41 cellular contexts compared by ENCODE assay signal in genomic region chr12:69318225-69318624, GRCh38. TPM values are rescaled to one million over a fixed set of nuclear protein-coding genes. Genes with fewer than 3 reads are reported as not detected.
"Had no signal": no experiment of that assay in that cellular context is flagged by ENCODE, and none has a peak within 500 bp of the region (broad histone marks: within the 10 kb centered on the region; RNA-seq: fewer than 3 reads in every experiment).

No MANE protein-coding gene starts in this region.

- H3K27ac ChIP-seq: adrenal gland, ascending aorta, body of pancreas, brain microvascular endothelial cell, breast epithelium, cardiac muscle cell had no signal

- H3K9me3 ChIP-seq: adrenal gland, ascending aorta, body of pancreas had no signal

- H3K4me1 ChIP-seq: adrenal gland, ascending aorta, body of pancreas, breast epithelium had no signal

- H3K4me1 Mint-ChIP-seq: activated naive CD4-positive, alpha-beta T cell treated with anti-CD3 and anti-CD28 coated beads, Interleukin-2, amount 50 U/mL, for 24 hours; activated naive CD8-positive, alpha-beta T cell treated with anti-CD3 and anti-CD28 coated beads for 36 hours; activated naive CD8-positive, alpha-beta T cell treated with anti-CD3 and anti-CD28 coated beads, Interleukin-2, amount 10 ng/mL, durations not matched to agents 7 days and 5 days; activated naive CD8-positive, alpha-beta T cell treated with anti-CD3 and anti-CD28 coated beads, Interleukin-2, amount 50 U/mL, for 24 hours; activated T-helper 17 cell treated with anti-CD3 and anti-CD28 coated beads, Interleukin-2, amount 50 U/mL, for 72 hours; brain; central memory CD8-positive, alpha-beta T cell had no signal

- H3K36me3 Mint-ChIP-seq: brain had no signal

- H3K27me3 Mint-ChIP-seq: activated naive CD8-positive, alpha-beta T cell treated with anti-CD3 and anti-CD28 coated beads for 36 hours; activated naive CD8-positive, alpha-beta T cell treated with anti-CD3 and anti-CD28 coated beads, Interleukin-2, amount 50 U/mL, for 24 hours had no signal

- H3K9me3 Mint-ChIP-seq: activated naive CD4-positive, alpha-beta T cell treated with anti-CD3 and anti-CD28 coated beads, Interleukin-2, amount 50 U/mL, for 24 hours; activated T-helper 1 cell treated with anti-CD3 and anti-CD28 coated beads, Interleukin-12 subunit alpha, Interleukin-12 subunit beta, Interleukin-2, Interleukin-4 antibody, amounts not matched to agents 30 ng/mL and 10 ng/mL and 1 ng/mL, durations not matched to agents 14 hours and 24 hours and 36 hours; activated T-helper 17 cell treated with anti-CD3 and anti-CD28 coated beads, Interleukin-2, amount 50 U/mL, for 72 hours had no signal

- H3K27me3 ChIP-seq: adrenal gland, ascending aorta, body of pancreas, brain microvascular endothelial cell, breast epithelium, cardiac muscle cell had no signal

- H3K36me3 ChIP-seq: adrenal gland, ascending aorta, brain microvascular endothelial cell, breast epithelium, cardiac muscle cell had no signal

- H3K27ac Mint-ChIP-seq: activated naive CD4-positive, alpha-beta T cell treated with anti-CD3 and anti-CD28 coated beads for 36 hours; activated naive CD4-positive, alpha-beta T cell treated with anti-CD3 and anti-CD28 coated beads, Interleukin-2, amount 10 ng/mL, durations not matched to agents 7 days and 5 days; activated naive CD4-positive, alpha-beta T cell treated with anti-CD3 and anti-CD28 coated beads, Interleukin-2, amount 50 U/mL, for 24 hours; activated naive CD4-positive, alpha-beta T cell treated with anti-CD3 and anti-CD28 coated beads, Interleukin-2, amount 50 U/mL, for 72 hours; activated naive CD8-positive, alpha-beta T cell; activated naive CD8-positive, alpha-beta T cell treated with anti-CD3 and anti-CD28 coated beads for 36 hours; activated naive CD8-positive, alpha-beta T cell treated with anti-CD3 and anti-CD28 coated beads, Interleukin-2, amount 10 ng/mL, durations not matched to agents 7 days and 5 days; activated naive CD8-positive, alpha-beta T cell treated with anti-CD3 and anti-CD28 coated beads, Interleukin-2, amount 50 U/mL, for 24 hours; activated T-cell treated with anti-CD3 and anti-CD28 coated beads, Interleukin-2, amount 50 U/mL, for 24 hours; activated T-cell treated with anti-CD3 and anti-CD28 coated beads, Interleukin-2, amount 50 U/mL, for 72 hours; activated T-helper 1 cell treated with anti-CD3 and anti-CD28 coated beads, Interleukin-12 subunit alpha, Interleukin-12 subunit beta, Interleukin-2, Interleukin-4 antibody, amounts not matched to agents 30 ng/mL and 10 ng/mL and 1 ng/mL, durations not matched to agents 14 hours and 24 hours and 36 hours; activated T-helper 17 cell treated with anti-CD3 and anti-CD28 coated beads, Interleukin-2, amount 50 U/mL, for 72 hours; activated T-helper 2 cell treated with anti-CD3 and anti-CD28 coated beads, Interferon-gamma antibody, Interleukin-2, Interleukin-4, amounts not matched to agents 10 μg/mL and 5 μg/mL and 100 μg/mL, durations not matched to agents 14 hours and 24 hours and 36 hours; brain had no signal

- ATAC-seq: activated naive CD4-positive, alpha-beta T cell treated with anti-CD3 and anti-CD28 coated beads, Interleukin-2, amount 50 U/mL, for 72 hours; activated naive CD8-positive, alpha-beta T cell treated with anti-CD3 and anti-CD28 coated beads, Interleukin-2, amount 50 U/mL, for 24 hours; activated T-cell treated with anti-CD3 and anti-CD28 coated beads, Interleukin-2, amount 50 U/mL, for 4 hours; activated T-cell treated with anti-CD3 and anti-CD28 coated beads, Interleukin-2, amount 50 U/mL, for 72 hours; activated T-helper 17 cell treated with anti-CD3 and anti-CD28 coated beads, Interleukin-2, amount 50 U/mL, for 72 hours; body of pancreas had no signal

- H3K4me3 Mint-ChIP-seq: activated naive CD4-positive, alpha-beta T cell treated with anti-CD3 and anti-CD28 coated beads for 36 hours; activated naive CD4-positive, alpha-beta T cell treated with anti-CD3 and anti-CD28 coated beads, Interleukin-2, amount 10 ng/mL, durations not matched to agents 7 days and 5 days; activated naive CD4-positive, alpha-beta T cell treated with anti-CD3 and anti-CD28 coated beads, Interleukin-2, amount 50 U/mL, for 24 hours; activated naive CD8-positive, alpha-beta T cell; activated naive CD8-positive, alpha-beta T cell treated with anti-CD3 and anti-CD28 coated beads for 36 hours; activated naive CD8-positive, alpha-beta T cell treated with anti-CD3 and anti-CD28 coated beads, Interleukin-2, amount 10 ng/mL, durations not matched to agents 7 days and 5 days; activated naive CD8-positive, alpha-beta T cell treated with anti-CD3 and anti-CD28 coated beads, Interleukin-2, amount 50 U/mL, for 24 hours; activated T-cell treated with anti-CD3 and anti-CD28 coated beads, Interleukin-2, amount 50 U/mL, for 24 hours; activated T-cell treated with anti-CD3 and anti-CD28 coated beads, Interleukin-2, amount 50 U/mL, for 4 hours; activated T-cell treated with anti-CD3 and anti-CD28 coated beads, Interleukin-2, amount 50 U/mL, for 72 hours; activated T-helper 1 cell treated with anti-CD3 and anti-CD28 coated beads, Interleukin-12 subunit alpha, Interleukin-12 subunit beta, Interleukin-2, Interleukin-4 antibody, amounts not matched to agents 30 ng/mL and 10 ng/mL and 1 ng/mL, durations not matched to agents 14 hours and 24 hours and 36 hours; activated T-helper 17 cell treated with anti-CD3 and anti-CD28 coated beads, Interleukin-2, amount 50 U/mL, for 72 hours; brain; central memory CD8-positive, alpha-beta T cell had no signal

- H3K4me3 ChIP-seq: adrenal gland, ascending aorta, body of pancreas, breast epithelium, cardiac muscle cell had no signal

- FAIRE-seq: astrocyte, bronchial epithelial cell had no signal

- DNase-seq: activated effector memory CD4-positive, alpha-beta T cell treated with anti-CD3 and anti-CD28 coated beads, Interleukin-2, amount 50 U/mL, for 16 hours; activated effector memory CD4-positive, alpha-beta T cell treated with Interleukin-2 at 50 U/mL for 16 hours; activated gamma-delta T cell; activated gamma-delta T cell treated with Interleukin-2 at 50 U/mL for 16 hours; activated naive CD4-positive, alpha-beta T cell; activated naive CD4-positive, alpha-beta T cell treated with anti-CD3 and anti-CD28 coated beads for 36 hours; activated naive CD4-positive, alpha-beta T cell treated with anti-CD3 and anti-CD28 coated beads, Interleukin-2, amount 10 ng/mL, durations not matched to agents 7 days and 5 days; activated naive CD4-positive, alpha-beta T cell treated with anti-CD3 and anti-CD28 coated beads, Interleukin-2, amount 50 U/mL, for 16 hours; activated naive CD4-positive, alpha-beta T cell treated with Interleukin-2 at 50 U/mL for 16 hours; activated naive CD8-positive, alpha-beta T cell treated with anti-CD3 and anti-CD28 coated beads for 36 hours; activated naive CD8-positive, alpha-beta T cell treated with anti-CD3 and anti-CD28 coated beads, Interleukin-2, amount 10 ng/mL, durations not matched to agents 7 days and 5 days; activated naive CD8-positive, alpha-beta T cell treated with anti-CD3 and anti-CD28 coated beads, Interleukin-2, amount 50 U/mL, for 24 hours; activated T-cell treated with anti-CD3 and anti-CD28 coated beads, Interleukin-2, amount 50 U/mL, for 1 hour; activated T-cell treated with anti-CD3 and anti-CD28 coated beads, Interleukin-2, amount 50 U/mL, for 24 hours; activated T-cell treated with anti-CD3 and anti-CD28 coated beads, Interleukin-2, amount 50 U/mL, for 4 hours; activated T-cell treated with anti-CD3 and anti-CD28 coated beads, Interleukin-2, amount 50 U/mL, for 48 hours; activated T-cell treated with anti-CD3 and anti-CD28 coated beads, Interleukin-2, amount 50 U/mL, for 72 hours; adrenal gland; amniotic stem cell; amygdala; anterior cingulate cortex; aorta; body of pancreas; brain microvascular endothelial cell; caudate nucleus; central memory CD4-positive, alpha-beta T cell; cerebellar nuclear complex had no signal

RNA-seq across cellular contexts. Expression of gene LYZ, which starts 30.0 kb away (rescaled TPM):
- total RNA-seq: activated naive CD4-positive, alpha-beta T cell treated with anti-CD3 and anti-CD28 coated beads for 36 hours; activated naive CD8-positive, alpha-beta T cell treated with anti-CD3 and anti-CD28 coated beads for 36 hours; activated T-helper 1 cell treated with anti-CD3 and anti-CD28 coated beads, Interleukin-12 subunit alpha, Interleukin-12 subunit beta, Interleukin-2, Interleukin-4 antibody, amounts not matched to agents 30 ng/mL and 10 ng/mL and 1 ng/mL, durations not matched to agents 14 hours and 24 hours and 36 hours; activated T-helper 2 cell treated with anti-CD3 and anti-CD28 coated beads, Interferon-gamma antibody, Interleukin-2, Interleukin-4, amounts not matched to agents 10 μg/mL and 5 μg/mL and 100 μg/mL, durations not matched to agents 14 hours and 24 hours and 36 hours; chondrocyte had no signal
